In the genomic region with DNA sequence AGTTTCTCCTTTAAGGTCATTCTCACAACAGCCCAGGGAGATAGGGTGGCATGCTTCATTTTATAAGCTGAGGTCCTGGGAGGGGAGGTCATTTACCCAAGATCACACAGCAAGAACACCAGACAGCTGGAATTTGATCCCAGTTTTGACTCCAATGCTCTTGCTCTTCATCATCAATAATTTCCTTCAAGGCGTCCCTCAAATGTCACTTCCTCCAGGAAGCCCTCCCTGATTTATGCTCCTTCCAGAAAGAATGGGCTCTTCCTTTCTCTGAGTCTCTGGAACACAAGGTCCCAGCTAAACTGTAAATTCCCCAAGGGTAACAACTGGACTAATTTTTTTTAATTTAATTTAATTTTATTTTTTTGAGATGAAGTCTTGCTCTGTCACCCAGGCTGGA, we compare ENCODE assay signal across 11 cellular contexts. TPM values are rescaled to one million over a fixed set of nuclear protein-coding genes. Genes with fewer than 3 reads are reported as not detected.
"Had no signal": no experiment of that assay in that cellular context is flagged by ENCODE, and none has a peak within 500 bp of the region (broad histone marks: within the 10 kb centered on the region; RNA-seq: fewer than 3 reads in every experiment).

No MANE protein-coding gene starts in this region.

- H2AFZ ChIP-seq: GM23248, GM23338 had no signal

- H3K4me3 ChIP-seq: GM23248, GM23338, HAP-1 had no signal

- H3K4me2 ChIP-seq: GM23338 had no signal

- ATAC-seq: GM23338, HCT116 had no signal

- DNase-seq: GM23248, GOT3, H7, H9, HCEC 1CT, HFFc6 had no signal

- H3K36me3 ChIP-seq: HAP-1 had no signal

- H3K9ac ChIP-seq: GM23248 had no signal

- FAIRE-seq: H1, H54 had no signal

- H3K9me3 ChIP-seq: HAP-1 had no signal

- H3K27ac ChIP-seq: GM23248 had no signal

RNA-seq across cellular contexts. Expression of a gene that starts 12.4 kb away (rescaled TPM):
- total RNA-seq: H9 had no signal
- polyA plus RNA-seq: GM23338 had no signal

RNA-seq across cellular contexts. Expression of a gene that starts 34.8 kb away (rescaled TPM):
- total RNA-seq: GM23248, GM23338, H1 had no signal
